ENCODE assay signal across 17 cellular contexts in genomic region chr18:66724664-66725356, GRCh38.
DNase-seq lines count a peak whose midpoint lies in the region; ATAC-seq and TF ChIP-seq lines count a peak whose summit lies in the region.
"Had no signal": no experiment of that assay in that cellular context is flagged by ENCODE, and none has a peak within 500 bp of the region (broad histone marks: within the 10 kb centered on the region; RNA-seq: fewer than 3 reads in every experiment).

No MANE protein-coding gene starts in this region.

- no peaks in the 10 kb centered on the region for H3K9me3 ChIP-seq in liver (ENCODE audit: control insufficient read depth in 4 of 4, low read length in 3 of 4)
- H3K9me3 ChIP-seq in MG63: no peaks in the 10 kb centered on the region
- H3K9me3 ChIP-seq: ovary, uterus had no signal

- H3K4me1 ChIP-seq in liver (ENCODE audit: control insufficient read depth in 4 of 4, insufficient read depth in 4 of 4, low read length in 3 of 4): peaks cover 0 to 10% (median 4%) of the 10 kb centered on the region in 4 donors
- H3K4me1 ChIP-seq: uterus had no signal

- peak; percentile 69 to 72 for TF ChIP-seq RAD21 in liver (IDR thresholded peaks at IDR 0.05)

- DNase-seq in NCI-H69 (lab: John Stamatoyannopoulos, UW) (peak; percentile 20), cardiac fibroblast (ENCODE audit: low read depth in 2 of 2) (peak; percentile 9 to 70), type B pancreatic cell (ENCODE audit: extremely low spot score, unreplicated experiment) (no peak), MG63 (no peak), germinal center (ENCODE audit: low spot score) (no peak)
- DNase-seq: activated CD4-positive, alpha-beta T cell treated with anti-CD3 and anti-CD28 coated beads, Interleukin-2, amount 50 U/mL, for 1 hour; activated naive CD8-positive, alpha-beta T cell treated with anti-CD3 and anti-CD28 coated beads, Interleukin-2, amount 50 U/mL, for 24 hours; activated T-cell treated with anti-CD3 and anti-CD28 coated beads, Interleukin-2, amount 50 U/mL, for 4 hours; NCI-H1436; NCI-H82; ovary; T1000; uterus had no signal

- no peaks in the 10 kb centered on the region for H3K27me3 ChIP-seq in liver (ENCODE audit: control insufficient read depth in 4 of 4, insufficient read depth in 4 of 4, low read length in 3 of 4)
- no peaks in the 10 kb centered on the region for H3K27me3 ChIP-seq in MG63
- H3K27me3 ChIP-seq: ovary, uterus had no signal

- peak overlapping the region; percentile 13 for H3K4me3 Mint-ChIP-seq in type B pancreatic cell
- H3K4me3 Mint-ChIP-seq: activated naive CD8-positive, alpha-beta T cell treated with anti-CD3 and anti-CD28 coated beads, Interleukin-2, amount 50 U/mL, for 24 hours; activated T-cell treated with anti-CD3 and anti-CD28 coated beads, Interleukin-2, amount 50 U/mL, for 4 hours had no signal

- H3K36me3 ChIP-seq in liver (ENCODE audit: control insufficient read depth in 4 of 4, insufficient read depth in 3 of 4, low read depth in 1 of 4, low read length in 3 of 4): no peaks in the 10 kb centered on the region
- H3K36me3 ChIP-seq in MG63: no peaks in the 10 kb centered on the region
- H3K36me3 ChIP-seq: ovary, uterus had no signal

- no peak for TF ChIP-seq CTCF in cardiac fibroblast (IDR thresholded peaks at IDR 0.05; ENCODE audit: low read depth, low read length)
- TF ChIP-seq CTCF in liver (IDR thresholded peaks at IDR 0.05; ENCODE audit: low read depth, low read length, missing input control): peak; percentile 54
- peak; percentile 22 for TF ChIP-seq CTCF in type B pancreatic cell (conservative IDR thresholded peaks at IDR 0.05)

- WGBS in liver: 24% methylated on average over 5 of the region's 5 CpGs

- H3K4me1 Mint-ChIP-seq in type B pancreatic cell (ENCODE audit: unreplicated experiment): no peaks in the 10 kb centered on the region
- H3K4me1 Mint-ChIP-seq: activated naive CD8-positive, alpha-beta T cell treated with anti-CD3 and anti-CD28 coated beads, Interleukin-2, amount 50 U/mL, for 24 hours had no signal

- no peaks in the 10 kb centered on the region for H3K9me3 Mint-ChIP-seq in type B pancreatic cell
- H3K9me3 Mint-ChIP-seq: activated naive CD8-positive, alpha-beta T cell treated with anti-CD3 and anti-CD28 coated beads, Interleukin-2, amount 50 U/mL, for 24 hours had no signal

- no peaks in the 10 kb centered on the region for H3K27me3 Mint-ChIP-seq in type B pancreatic cell
- H3K27me3 Mint-ChIP-seq: activated naive CD8-positive, alpha-beta T cell treated with anti-CD3 and anti-CD28 coated beads, Interleukin-2, amount 50 U/mL, for 24 hours had no signal

- H3K9ac ChIP-seq in liver (ENCODE audit: low read depth in 1 of 2, low read length in 2 of 2): no peak overlapping the region

- no peaks in the 10 kb centered on the region for H3K36me3 Mint-ChIP-seq in type B pancreatic cell

- ATAC-seq in GM21717 (IDR thresholded peaks at IDR 0.05; ENCODE audit: unreplicated experiment): no peak
- ATAC-seq: activated naive CD8-positive, alpha-beta T cell treated with anti-CD3 and anti-CD28 coated beads, Interleukin-2, amount 50 U/mL, for 24 hours; activated T-cell treated with anti-CD3 and anti-CD28 coated beads, Interleukin-2, amount 50 U/mL, for 4 hours had no signal

- no peak overlapping the region for H3K4me3 ChIP-seq in cardiac fibroblast (replicated peaks in 1 of 2; ENCODE audit: low read depth in 2 of 2, low read length in 2 of 2)
- H3K4me3 ChIP-seq in liver (ENCODE audit: low read depth in 1 of 3, low read length in 3 of 3): no peak overlapping the region
- no peak overlapping the region for H3K4me3 ChIP-seq in MG63
- H3K4me3 ChIP-seq: coronary artery, ovary, uterus had no signal

- no peak overlapping the region for H3K27ac ChIP-seq in liver (ENCODE audit: low read depth in 1 of 2, low read length in 2 of 2)
- H3K27ac ChIP-seq: C4-2B, ovary, uterus had no signal

- H3K27ac Mint-ChIP-seq in type B pancreatic cell: peak overlapping the region; percentile 48
- H3K27ac Mint-ChIP-seq: activated naive CD8-positive, alpha-beta T cell treated with anti-CD3 and anti-CD28 coated beads, Interleukin-2, amount 50 U/mL, for 24 hours had no signal

TF ChIP-seq in liver, 16 proteins besides CTCF, POLR2A, EP300 and RAD21:
- peak; percentile 67 for TF ChIP-seq ATF3 (IDR thresholded peaks at IDR 0.05)
- peak; percentile 47 for TF ChIP-seq NR2F2 (IDR thresholded peaks at IDR 0.05)
- peak; percentile 72 for TF ChIP-seq FOXA2 (IDR thresholded peaks at IDR 0.05)
- TF ChIP-seq RXRA (IDR thresholded peaks at IDR 0.05): peak; percentile 60 to 75
- TF ChIP-seq TAF1 (conservative IDR thresholded peaks at IDR 0.05): no peak
- no peak for TF ChIP-seq GABPA (IDR thresholded peaks at IDR 0.05 in 1 of 2, conservative IDR thresholded peaks at IDR 0.05 in 1 of 2)
- TF ChIP-seq FOXA1 (IDR thresholded peaks at IDR 0.05): no peak
- no peak for TF ChIP-seq ZBTB33 (IDR thresholded peaks at IDR 0.05)
- peak; percentile 51 for TF ChIP-seq MAX (IDR thresholded peaks at IDR 0.05)
- peak; percentile 93 for TF ChIP-seq SP1 (IDR thresholded peaks at IDR 0.05)
- TF ChIP-seq EGR1 (IDR thresholded peaks at IDR 0.05; ENCODE audit: low read depth in 2 of 2): peak in 1 of 2 donors; percentile 29
- peak; percentile 93 to 95 for TF ChIP-seq HNF4A (conservative IDR thresholded peaks at IDR 0.05)
- peak; percentile 90 for TF ChIP-seq YY1 (IDR thresholded peaks at IDR 0.05)
- TF ChIP-seq HNF4G (IDR thresholded peaks at IDR 0.05): peak; percentile 77
- peak; percentile 53 to 72 for TF ChIP-seq JUND (IDR thresholded peaks at IDR 0.05)
- peak; percentile 52 for TF ChIP-seq REST (IDR thresholded peaks at IDR 0.05)

Comparison
In these comparisons a context has a peak if more than half of its experiments do, and no peak if none do; other contexts are left out.
1. DNase-seq: peak in NCI-H69 (single experiment) and cardiac fibroblast (2 of 2); none in type B pancreatic cell (single experiment), MG63 (single experiment) and germinal center (single experiment).